ENCODE assay signal across 16 cellular contexts in the genomic region with DNA sequence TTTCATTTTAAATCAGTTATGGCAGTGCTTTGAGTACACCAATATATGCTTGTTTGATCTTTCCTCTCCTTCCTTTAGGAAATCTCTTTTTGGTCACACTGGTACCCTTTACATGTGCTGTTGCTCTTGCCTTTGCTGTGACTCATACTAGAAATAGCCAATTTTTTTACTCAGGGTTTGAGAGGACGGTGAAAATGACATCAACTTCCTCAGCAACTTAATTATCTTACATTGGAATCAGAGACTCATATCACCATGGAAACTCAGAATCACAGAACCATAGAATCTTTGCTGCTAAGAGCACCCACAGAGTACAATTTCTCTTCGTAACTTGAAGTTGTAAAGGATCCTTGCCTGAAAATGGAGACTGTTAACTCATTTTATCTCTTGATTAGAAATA. TPM values are rescaled to one million over a fixed set of nuclear protein-coding genes. Genes with fewer than 3 reads are reported as not detected.
DNase-seq lines count a peak whose midpoint lies in the region; FAIRE-seq and TF ChIP-seq lines count a peak whose summit lies in the region.
"Had no signal": no experiment of that assay in that cellular context is flagged by ENCODE, and none has a peak within 500 bp of the region (broad histone marks: within the 10 kb centered on the region; RNA-seq: fewer than 3 reads in every experiment).

No MANE protein-coding gene starts in this region.

- no peak overlapping the region for H3K4me3 Mint-ChIP-seq in progenitor cell of endocrine pancreas (ENCODE audit: low read depth)
- H3K4me3 Mint-ChIP-seq: CD8-positive, alpha-beta memory T cell had no signal

- no peak for FAIRE-seq in RCC 7860 (lab: Jason Lieb, UNC)
- no peak for FAIRE-seq in urothelium cell line (lab: Jason Lieb, UNC)

- TF ChIP-seq CTCF in progenitor cell of endocrine pancreas (IDR thresholded peaks at IDR 0.05; ENCODE audit: unreplicated experiment) = no peak

- no peak overlapping the region for H3K27ac Mint-ChIP-seq in progenitor cell of endocrine pancreas
- H3K27ac Mint-ChIP-seq: CD8-positive, alpha-beta memory T cell had no signal

- H3K27me3 Mint-ChIP-seq in progenitor cell of endocrine pancreas = no peaks in the 10 kb centered on the region

- H3K36me3 Mint-ChIP-seq in progenitor cell of endocrine pancreas (ENCODE audit: insufficient read depth) = no peaks in the 10 kb centered on the region

- peak; percentile 16 for DNase-seq in DMS53 (lab: John Stamatoyannopoulos, UW)
- no peak for DNase-seq in DMS53 treated with DMSO at 0.1 percent for 48 hours (lab: John Stamatoyannopoulos, UW; ENCODE audit: unreplicated experiment)
- peak; percentile 73 for DNase-seq in RCC 7860 (ENCODE audit: low spot score)
- DNase-seq in fibroblast of peridontal ligament (ENCODE audit: extremely low read depth) = peak; percentile 8
- peak; percentile 30 for DNase-seq in urothelium cell line (ENCODE audit: low spot score)
- no peak for DNase-seq in foreskin melanocyte
- DNase-seq in progenitor cell of endocrine pancreas (ENCODE audit: low spot score, unreplicated experiment) = no peak
- no peak for DNase-seq in activated gamma-delta T cell (lab: John Stamatoyannopoulos, UW)
- DNase-seq: activated gamma-delta T cell treated with Interleukin-2 at 50 U/mL for 16 hours; amygdala; CD8-positive, alpha-beta memory T cell; NCI-H1930; NCI-H510A; Right ventricle myocardium superior; small intestine; testis had no signal

- H3K9me3 Mint-ChIP-seq in progenitor cell of endocrine pancreas (ENCODE audit: low read depth) = peaks cover 46% of the 10 kb centered on the region

- H3K4me1 Mint-ChIP-seq in progenitor cell of endocrine pancreas (ENCODE audit: low read depth) = no peaks in the 10 kb centered on the region
- H3K4me1 Mint-ChIP-seq: CD8-positive, alpha-beta memory T cell had no signal

RNA-seq across cellular contexts. Expression of a gene that starts 13.8 kb away (rescaled TPM):
- total RNA-seq in progenitor cell of endocrine pancreas = 17.2 and 18.6 TPM in 2 replicates

Comparison
In these comparisons a context has a peak if more than half of its experiments do, and no peak if none do; other contexts are left out.
1. DNase-seq: peak in DMS53 (single experiment), RCC 7860 (single experiment), fibroblast of peridontal ligament (single experiment) and urothelium cell line (single experiment); none in DMS53 treated with DMSO at 0.1 percent for 48 hours (single experiment), foreskin melanocyte (single experiment), progenitor cell of endocrine pancreas (single experiment) and activated gamma-delta T cell (single experiment).